19 cellular contexts compared by ENCODE assay signal in genomic region chr7:2587713-2588112, GRCh38.
"Had no signal": no experiment of that assay in that cellular context is flagged by ENCODE, and none has a peak within 500 bp of the region (broad histone marks: within the 10 kb centered on the region; RNA-seq: fewer than 3 reads in every experiment).

No MANE protein-coding gene starts in this region.

- H3K9ac ChIP-seq: KMS-11, SK-N-SH had no signal

- H3K27ac ChIP-seq: KMS-11, RWPE1 had no signal

- H3K4me2 ChIP-seq: KMS-11, SK-N-SH had no signal

- DNase-seq: Kasumi-1, MM.1S, NCI-H1092 treated with DMSO at 0.1 percent for 48 hours, NCI-H1436, NCI-H187, NCI-H2029, NCI-H2081 treated with DMSO at 0.1 percent for 48 hours, NCI-H2171, NCI-H226, NCI-H446, NCI-H510A, NCI-H524 treated with DMSO at 0.1 percent for 48 hours, NCI-H69, NCI-H774, SHP77, SK-N-SH had no signal

- FAIRE-seq: K562 had no signal

- H3K4me3 ChIP-seq: K562 had no signal

- H3K9me3 ChIP-seq: SK-N-SH had no signal

- ATAC-seq: K562 had no signal
